ENCODE assay signal across 27 cellular contexts in genomic region chr18:30743033-30743432, GRCh38.
"Had no signal": no experiment of that assay in that cellular context is flagged by ENCODE, and none has a peak within 500 bp of the region (broad histone marks: within the 10 kb centered on the region; RNA-seq: fewer than 3 reads in every experiment).

No MANE protein-coding gene starts in this region.

- H3K4me3 ChIP-seq: colonic mucosa, esophagus squamous epithelium, gastrocnemius medialis, heart right ventricle, left lung, lower lobe of right lung, mucosa of descending colon had no signal

- H3K9me3 Mint-ChIP-seq: dendritic cell treated with granulocyte-macrophage colony-stimulating factor and Interleukin-4, amounts not matched to agents 40 ng/mL and 50 ng/mL, for 4 days had no signal

- FAIRE-seq: islet of Langerhans, keratinocyte had no signal

- H3K27me3 Mint-ChIP-seq: dendritic cell treated with granulocyte-macrophage colony-stimulating factor and Interleukin-4, amounts not matched to agents 40 ng/mL and 50 ng/mL, for 4 days; effector memory CD8-positive, alpha-beta T cell; naive B cell had no signal

- ATAC-seq: effector memory CD8-positive, alpha-beta T cell; esophagus mucosa; gastrocnemius medialis; heart right ventricle; left cardiac atrium; left lung; left ventricle myocardium superior; lower lobe of right lung; mucosa of descending colon had no signal

- H3K9me3 ChIP-seq: colonic mucosa, esophagus squamous epithelium, gastrocnemius medialis, heart right ventricle, left lung, lower lobe of right lung, mucosa of descending colon had no signal

- DNase-seq: colonic mucosa; cortex of kidney; effector CD8-positive, alpha-beta T cell; effector memory CD8-positive, alpha-beta T cell; endodermal cell; erythroblast; esophagus squamous epithelium; foreskin fibroblast; foreskin melanocyte; gastrocnemius medialis; glutamatergic neuron; head of caudate nucleus; heart right ventricle; hippocampal formation; left cardiac atrium; left lung; left ventricle myocardium superior; lower lobe of right lung; mesenchymal stem cell; mucosa of descending colon; naive B cell had no signal

- H3K36me3 ChIP-seq: colonic mucosa, esophagus squamous epithelium, gastrocnemius medialis, heart right ventricle, left lung, lower lobe of right lung had no signal

- H3K4me1 Mint-ChIP-seq: endodermal cell, naive B cell had no signal

- H3K4me1 ChIP-seq: colonic mucosa, esophagus squamous epithelium, gastrocnemius medialis, heart right ventricle, left lung, lower lobe of right lung had no signal

- H3K27ac Mint-ChIP-seq: dendritic cell treated with granulocyte-macrophage colony-stimulating factor and Interleukin-4, amounts not matched to agents 40 ng/mL and 50 ng/mL, for 4 days; effector memory CD8-positive, alpha-beta T cell; endodermal cell; mesothelial cell of epicardium had no signal

- H3K4me3 Mint-ChIP-seq: dendritic cell treated with granulocyte-macrophage colony-stimulating factor and Interleukin-4, amounts not matched to agents 40 ng/mL and 50 ng/mL, for 4 days; effector memory CD8-positive, alpha-beta T cell; endodermal cell; mesothelial cell of epicardium; naive B cell had no signal

- H3K36me3 Mint-ChIP-seq: naive B cell had no signal

- H3K27me3 ChIP-seq: colonic mucosa, esophagus squamous epithelium, gastrocnemius medialis, heart right ventricle, left lung had no signal

- H3K27ac ChIP-seq: colonic mucosa, epithelial cell of prostate, esophagus squamous epithelium, gastrocnemius medialis, heart right ventricle, left lung, lower lobe of right lung had no signal
